25 cellular contexts compared by ENCODE assay signal in genomic region chr2:61125798-61126197, GRCh38.
"Had no signal": no experiment of that assay in that cellular context is flagged by ENCODE, and none has a peak within 500 bp of the region (broad histone marks: within the 10 kb centered on the region; RNA-seq: fewer than 3 reads in every experiment).

No MANE protein-coding gene starts in this region.

- ATAC-seq: effector memory CD8-positive, alpha-beta T cell; gastroesophageal sphincter; heart left ventricle; left cardiac atrium; left ventricle myocardium superior; naive thymus-derived CD8-positive, alpha-beta T cell; sciatic nerve; stimulated activated effector memory CD8-positive, alpha-beta T cell treated with anti-CD3 and anti-CD28 coated beads, Interleukin-12 subunit alpha, Interleukin-12 subunit beta, amount 100 ng/mL, for 72 hours; stimulated activated naive CD8-positive, alpha-beta T cell treated with anti-CD3 and anti-CD28 coated beads, Interleukin-15, Interleukin-2, amounts not matched to agents 100 U/mL and 50 U/mL, for 24 hours had no signal

- H3K9me3 ChIP-seq: prostate gland, right atrium auricular region, testis, uterus had no signal

- H3K27ac ChIP-seq: gastroesophageal sphincter, heart left ventricle, hepatocyte, prostate gland, right atrium auricular region, testis, tibial nerve, uterus had no signal

- H3K27me3 ChIP-seq: gastroesophageal sphincter, heart left ventricle, hepatocyte, right atrium auricular region, testis, tibial nerve, upper lobe of left lung, uterus had no signal

- H3K36me3 ChIP-seq: prostate gland, right atrium auricular region, uterus had no signal

- H3K4me2 ChIP-seq: hepatocyte, smooth muscle cell had no signal

- H3K4me3 ChIP-seq: gastroesophageal sphincter, heart left ventricle, hepatocyte, prostate gland, right atrium auricular region, smooth muscle cell, testis, tibial nerve, upper lobe of left lung, uterus had no signal

- DNase-seq: cerebellar nuclear complex; cortex of kidney; effector memory CD8-positive, alpha-beta T cell; heart left ventricle; left cardiac atrium; left ventricle myocardium superior; naive thymus-derived CD8-positive, alpha-beta T cell; nephron progenitor cell; nucleus accumbens; stimulated activated CD4-positive, alpha-beta T cell treated with anti-CD3 and anti-CD28 coated beads, Interleukin-12 subunit alpha, Interleukin-12 subunit beta, amount 100 ng/mL, for 4 hours; stimulated activated CD4-positive, alpha-beta T cell treated with anti-CD3 and anti-CD28 coated beads, Interleukin-1b, Interleukin-23, amount 100 ng/mL, for 48 hours; stimulated activated CD4-positive, alpha-beta T cell treated with anti-CD3 and anti-CD28 coated beads, Interleukin-4, amount 100 ng/mL, for 1 hour; stimulated activated naive CD8-positive, alpha-beta T cell treated with anti-CD3 and anti-CD28 coated beads, Interleukin-15, Interleukin-2, amounts not matched to agents 100 U/mL and 50 U/mL, for 24 hours; substantia nigra; testis; uterus had no signal

- H3K4me1 ChIP-seq: gastroesophageal sphincter, heart left ventricle, prostate gland, right atrium auricular region, testis, tibial nerve, upper lobe of left lung, uterus had no signal

- H3K79me2 ChIP-seq: hepatocyte had no signal

- H2AFZ ChIP-seq: hepatocyte had no signal
